13 cellular contexts compared by ENCODE assay signal in genomic region chr16:13936596-13937081, GRCh38. TPM values are rescaled to one million over a fixed set of nuclear protein-coding genes. Genes with fewer than 3 reads are reported as not detected.
DNase-seq lines count a peak whose midpoint lies in the region; ATAC-seq and TF ChIP-seq lines count a peak whose summit lies in the region.
"Had no signal": no experiment of that assay in that cellular context is flagged by ENCODE, and none has a peak within 500 bp of the region (broad histone marks: within the 10 kb centered on the region; RNA-seq: fewer than 3 reads in every experiment).

No MANE protein-coding gene starts in this region.

- no peaks in the 10 kb centered on the region for H3K9me3 Mint-ChIP-seq in activated naive CD4-positive, alpha-beta T cell treated with anti-CD3 and anti-CD28 coated beads, Interleukin-2, amount 50 U/mL, for 72 hours
- H3K9me3 Mint-ChIP-seq: immature natural killer cell had no signal

- no peak overlapping the region for H3K4me2 ChIP-seq in hepatocyte

- H3K27ac ChIP-seq in angular gyrus (ENCODE audit: low read depth, low read length) = peak overlapping the region; percentile 66
- peak overlapping the region; percentile 86 for H3K27ac ChIP-seq in hepatocyte
- peak overlapping the region in 1 of 2 donors; percentile 35 for H3K27ac ChIP-seq in tibial artery
- H3K27ac ChIP-seq in WERI-Rb-1 = no peak overlapping the region

- no peaks in the 10 kb centered on the region for H3K79me2 ChIP-seq in hepatocyte

- WGBS in hepatocyte (ENCODE audit: low lambda C conversion rate, missing lambda C conversion rate) = 57% methylated on average over 3 of the region's 3 CpGs

- H2AFZ ChIP-seq in hepatocyte = no peak overlapping the region

- TF ChIP-seq CTCF in hepatocyte (IDR thresholded peaks at IDR 0.05; ENCODE audit: poor library complexity) (no peak), tibial artery (IDR thresholded peaks at IDR 0.05) (no peak), WERI-Rb-1 (IDR thresholded peaks at IDR 0.05; ENCODE audit: low read depth, low read length) (no peak)

- intact Hi-C loops in tibial artery (cut with DNase I; ENCODE audit: low total_unique reads) = no loop called here

- peak overlapping the region; percentile 14 to 77 for H3K27ac Mint-ChIP-seq in activated naive CD4-positive, alpha-beta T cell treated with anti-CD3 and anti-CD28 coated beads, Interleukin-2, amount 50 U/mL, for 72 hours
- H3K27ac Mint-ChIP-seq: immature natural killer cell had no signal

- DNase-seq in activated naive CD4-positive, alpha-beta T cell treated with anti-CD3 and anti-CD28 coated beads, Interleukin-2, amount 50 U/mL, for 72 hours (ENCODE audit: low spot score in 2 of 2) = no peak
- no peak for DNase-seq in activated naive CD4-positive, alpha-beta T cell (lab: John Stamatoyannopoulos, UW)
- DNase-seq in hepatocyte (ENCODE audit: low spot score) = peak; percentile 67
- peak; percentile 59 to 77 for DNase-seq in tibial artery
- DNase-seq in SHP77 (lab: John Stamatoyannopoulos, UW) = no peak
- DNase-seq in WERI-Rb-1 = no peak
- no peak for DNase-seq in stimulated activated CD4-positive, alpha-beta T cell treated with anti-CD3 and anti-CD28 coated beads, Interleukin-4, amount 100 ng/mL, for 24 hours
- DNase-seq: BE2C, immature natural killer cell, NCI-H526 treated with DMSO at 0.1 percent for 48 hours had no signal

- peak; percentile 53 to 76 for ATAC-seq in activated naive CD4-positive, alpha-beta T cell treated with anti-CD3 and anti-CD28 coated beads, Interleukin-2, amount 50 U/mL, for 72 hours
- ATAC-seq: activated CD4-positive, CD25-positive, alpha-beta regulatory T cell treated with anti-CD3 and anti-CD28 coated beads, Interleukin-2, amount 50 U/mL, for 24 hours had no signal

- H4K20me1 ChIP-seq in hepatocyte (ENCODE audit: insufficient read depth, poor library complexity, severe bottlenecking) = no peaks in the 10 kb centered on the region

- H3K4me1 ChIP-seq in hepatocyte (ENCODE audit: insufficient read depth) (peaks cover 23% of the 10 kb centered on the region), tibial artery (peaks cover 0 to 9% (median 3%) of the 10 kb centered on the region in 4 donors)

- no peak overlapping the region for H3K4me3 ChIP-seq in hepatocyte
- no peak overlapping the region for H3K4me3 ChIP-seq in tibial artery
- H3K4me3 ChIP-seq in WERI-Rb-1 (ENCODE audit: low read depth, low read length) = no peak overlapping the region
- H3K4me3 ChIP-seq: upper lobe of left lung had no signal

- no peaks in the 10 kb centered on the region for H3K9me2 ChIP-seq in hepatocyte (replicated peaks; ENCODE audit: insufficient read depth)

- H3K27me3 ChIP-seq in hepatocyte = no peaks in the 10 kb centered on the region
- no peaks in the 10 kb centered on the region for H3K27me3 ChIP-seq in tibial artery
- H3K27me3 ChIP-seq in WERI-Rb-1 (ENCODE audit: insufficient read depth, low read depth, severe bottlenecking) = no peaks in the 10 kb centered on the region
- H3K27me3 ChIP-seq: BE2C, upper lobe of left lung had no signal

- H3K36me3 ChIP-seq in hepatocyte (replicated peaks; ENCODE audit: insufficient read depth, low read depth) (no peaks in the 10 kb centered on the region), tibial artery (peaks cover 17 to 49% (median 27%) of the 10 kb centered on the region in 3 donors), WERI-Rb-1 (peaks cover 24% of the 10 kb centered on the region)

- H3K36me3 Mint-ChIP-seq in activated naive CD4-positive, alpha-beta T cell treated with anti-CD3 and anti-CD28 coated beads, Interleukin-2, amount 50 U/mL, for 72 hours = peaks cover 20 to 25% of the 10 kb centered on the region in 2 donors

- H3K9me3 ChIP-seq in hepatocyte (ENCODE audit: low read depth) (no peaks in the 10 kb centered on the region), tibial artery (no peaks in the 10 kb centered on the region), WERI-Rb-1 (ENCODE audit: severe bottlenecking) (no peaks in the 10 kb centered on the region)
- H3K9me3 ChIP-seq: BE2C, upper lobe of left lung had no signal

RNA-seq across cellular contexts. Expression of gene ERCC4, which starts 16.7 kb away (rescaled TPM):
- total RNA-seq in activated naive CD4-positive, alpha-beta T cell treated with anti-CD3 and anti-CD28 coated beads, Interleukin-2, amount 50 U/mL, for 72 hours = 10 to 100 TPM; 12.0 to 13.1 TPM
- 10.4 and 14.5 TPM in 2 replicates for total RNA-seq in hepatocyte
- polyA plus RNA-seq in hepatocyte = 11.3 and 19.3 TPM in 2 replicates

Comparison
In these comparisons a context has a peak if more than half of its experiments do, and no peak if none do; other contexts are left out.
1. DNase-seq: peak in hepatocyte (single experiment) and tibial artery (2 of 2); none in activated naive CD4-positive, alpha-beta T cell treated with anti-CD3 and anti-CD28 coated beads, Interleukin-2, amount 50 U/mL, for 72 hours (0 of 2), activated naive CD4-positive, alpha-beta T cell (0 of 4), SHP77 (0 of 2), WERI-Rb-1 (single experiment) and stimulated activated CD4-positive, alpha-beta T cell treated with anti-CD3 and anti-CD28 coated beads, Interleukin-4, amount 100 ng/mL, for 24 hours (single experiment).